Comparison of ENCODE assay signal across 25 cellular contexts in the genomic region with DNA sequence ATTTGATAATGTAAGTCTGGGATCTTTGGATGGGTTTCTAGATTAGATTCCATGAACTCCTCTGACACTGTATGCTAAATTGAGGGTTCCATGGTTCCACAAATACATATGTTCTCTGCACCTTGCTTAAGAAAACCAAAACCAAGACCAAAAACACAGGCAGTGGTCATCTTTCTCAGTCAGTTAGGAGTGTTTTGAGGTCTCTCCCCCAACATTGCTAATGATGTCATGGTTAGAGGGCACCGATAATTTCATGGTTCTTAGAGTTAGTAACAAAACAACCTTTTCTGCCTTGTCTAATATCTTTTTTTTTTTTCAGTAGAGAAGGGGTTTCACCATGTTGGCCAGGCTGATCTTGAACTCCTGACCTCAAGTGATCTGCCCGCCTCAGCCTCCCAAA. TPM values are rescaled to one million over a fixed set of nuclear protein-coding genes. Genes with fewer than 3 reads are reported as not detected.
DNase-seq lines count a peak whose midpoint lies in the region; ATAC-seq, FAIRE-seq and TF ChIP-seq lines count a peak whose summit lies in the region.
"Had no signal": no experiment of that assay in that cellular context is flagged by ENCODE, and none has a peak within 500 bp of the region (broad histone marks: within the 10 kb centered on the region; RNA-seq: fewer than 3 reads in every experiment).

No MANE protein-coding gene starts in this region.

- H3K9me3 ChIP-seq in HepG2 (ENCODE audit: low read length) (no peaks in the 10 kb centered on the region), right lobe of liver (no peaks in the 10 kb centered on the region), PC-3 (ENCODE audit: low read length) (no peaks in the 10 kb centered on the region)
- H3K9me3 ChIP-seq: gastroesophageal sphincter, transverse colon had no signal

- H3K27me3 Mint-ChIP-seq in activated T-helper 17 cell treated with anti-CD3 and anti-CD28 coated beads, Interleukin-2, amount 50 U/mL, for 72 hours, result no peaks in the 10 kb centered on the region
- H3K27me3 Mint-ChIP-seq in stimulated activated memory B cell treated with anti-CD40 and anti-IgM and Interleukin-4, amounts not matched to agents 10 μg/mL and 1 μg/mL and 100 μg/mL, for 72 hours, result no peaks in the 10 kb centered on the region
- H3K27me3 Mint-ChIP-seq: stimulated activated naive CD8-positive, alpha-beta T cell treated with anti-CD3 and anti-CD28 coated beads, Interleukin-15, Interleukin-2, amounts not matched to agents 100 ng/mL and 50 ng/mL, for 24 hours had no signal

- no peak for TF ChIP-seq RAD21 in HepG2 (CRISPR knock-in tag; IDR thresholded peaks at IDR 0.05)

- no peak for FAIRE-seq in HepG2 (lab: Jason Lieb, UNC)

- peak overlapping the region; percentile 64 for H3K27ac Mint-ChIP-seq in activated T-helper 17 cell treated with anti-CD3 and anti-CD28 coated beads, Interleukin-2, amount 50 U/mL, for 72 hours
- peak overlapping the region; percentile 60 for H3K27ac Mint-ChIP-seq in stimulated activated memory B cell treated with anti-CD40 and anti-IgM and Interleukin-4, amounts not matched to agents 10 μg/mL and 1 μg/mL and 100 μg/mL, for 72 hours
- H3K27ac Mint-ChIP-seq: GM23338; stimulated activated naive CD8-positive, alpha-beta T cell treated with anti-CD3 and anti-CD28 coated beads, Interleukin-15, Interleukin-2, amounts not matched to agents 100 ng/mL and 50 ng/mL, for 24 hours; T-helper 2 cell treated with Interferon-gamma antibody and Interleukin-4, amounts not matched to agents 5 μg/mL and 100 μg/mL, for 36 hours had no signal

- peaks cover 45% of the 10 kb centered on the region for H4K20me1 ChIP-seq in HepG2 (ENCODE audit: insufficient read depth, low read length)
- H4K20me1 ChIP-seq in PC-3 (ENCODE audit: low read length), result 0 out of 2 replicates have a peak, but pooled peaks cover 3% of the 10 kb centered on the region

- H3K4me2 ChIP-seq in HepG2 (ENCODE audit: low read depth, low read length) (no peak overlapping the region), PC-3 (ENCODE audit: low read length) (no peak overlapping the region)
- H3K4me2 ChIP-seq: GM23338, smooth muscle cell had no signal

- H3K36me3 ChIP-seq in HepG2 (replicated peaks in 1 of 2; ENCODE audit: control insufficient read depth in 1 of 2, insufficient read depth in 2 of 2, low read length in 2 of 2) (peaks cover 0 to 3% of the 10 kb centered on the region in 2 experiments; a peak in 2 of 5 replicates), right lobe of liver (no peaks in the 10 kb centered on the region), PC-3 (ENCODE audit: low read depth, low read length) (no peaks in the 10 kb centered on the region)
- H3K36me3 ChIP-seq: gastroesophageal sphincter, transverse colon had no signal

- H3K36me3 Mint-ChIP-seq in activated T-helper 17 cell treated with anti-CD3 and anti-CD28 coated beads, Interleukin-2, amount 50 U/mL, for 72 hours (ENCODE audit: low read depth), result no peaks in the 10 kb centered on the region
- H3K36me3 Mint-ChIP-seq in stimulated activated memory B cell treated with anti-CD40 and anti-IgM and Interleukin-4, amounts not matched to agents 10 μg/mL and 1 μg/mL and 100 μg/mL, for 72 hours, result peaks cover 12% of the 10 kb centered on the region

- TF ChIP-seq CTCF in HepG2 (CRISPR knock-in tag; IDR thresholded peaks at IDR 0.05), result no peak
- no peak for TF ChIP-seq CTCF in right lobe of liver (IDR thresholded peaks at IDR 0.05)
- TF ChIP-seq CTCF in PC-3 (conservative IDR thresholded peaks at IDR 0.05; ENCODE audit: low read depth, low read length), result no peak

- intact Hi-C loops in HepG2 (cut with micrococcal nuclease; ENCODE audit: unreplicated experiment) (no loop called here), right lobe of liver (cut with DNase I) (no loop called here), PC-3 (cut with micrococcal nuclease) (no loop called here)

- H2AFZ ChIP-seq in HepG2 (ENCODE audit: low read length), result no peak overlapping the region
- no peak overlapping the region for H2AFZ ChIP-seq in PC-3 (ENCODE audit: low read length)
- H2AFZ ChIP-seq: GM23338 had no signal

- TF ChIP-seq EP300 in HepG2 (IDR thresholded peaks at IDR 0.05; ENCODE audit: low read depth in 2 of 2, low read length in 2 of 2) (no peak), HepG2 (CRISPR knock-in tag; IDR thresholded peaks at IDR 0.05; ENCODE audit: borderline replicate concordance) (no peak)

- H3F3A ChIP-seq in PC-3 (ENCODE audit: low read length, unreplicated experiment), result no peaks in the 10 kb centered on the region

- WGBS in HepG2 (ENCODE audit: low lambda C conversion rate), result 95% methylated on average over 2 of the region's 2 CpGs
- WGBS in right lobe of liver (ENCODE audit: insufficient coverage, low coverage, low lambda C conversion rate, missing lambda C conversion rate), result 72% methylated on average over 2 of the region's 2 CpGs

- H3K27me3 ChIP-seq in HepG2 (ENCODE audit: control insufficient read depth in 1 of 2, insufficient read depth in 2 of 2, low read length in 2 of 2), result no peaks in the 10 kb centered on the region
- no peaks in the 10 kb centered on the region for H3K27me3 ChIP-seq in right lobe of liver
- H3K27me3 ChIP-seq in PC-3 (ENCODE audit: low read length), result no peaks in the 10 kb centered on the region
- H3K27me3 ChIP-seq: gastroesophageal sphincter, transverse colon had no signal

- BruUV-seq in HepG2 (replicated peaks; lab: Mats Ljungman, UMichigan), result no TSS peak
- no TSS peak for BruUV-seq in PC-3 (replicated peaks; lab: Mats Ljungman, UMichigan)

- no peak for ATAC-seq in HepG2
- no peak for ATAC-seq in right lobe of liver
- ATAC-seq in GM19452 (IDR thresholded peaks at IDR 0.05; ENCODE audit: unreplicated experiment), result peak; percentile 66
- peak; percentile 61 for ATAC-seq in activated T-helper 17 cell treated with anti-CD3 and anti-CD28 coated beads, Interleukin-2, amount 50 U/mL, for 72 hours (replicated peaks)
- ATAC-seq in stimulated activated memory B cell treated with anti-CD40 and anti-IgM and Interleukin-4, amounts not matched to agents 10 μg/mL and 1 μg/mL and 100 μg/mL, for 72 hours, result no peak
- ATAC-seq in PC-3, result no peak
- no peak for ATAC-seq in GM18861 (IDR thresholded peaks at IDR 0.05; ENCODE audit: unreplicated experiment)
- ATAC-seq: esophagus mucosa, gastroesophageal sphincter, GM23338 had no signal

- no peak for TF ChIP-seq POLR2A in HepG2 (IDR thresholded peaks at IDR 0.05; ENCODE audit: insufficient read depth in 1 of 2, low read depth in 2 of 2, low read length in 2 of 2)
- no peak for TF ChIP-seq POLR2A in right lobe of liver (IDR thresholded peaks at IDR 0.05)

- in situ Hi-C loops in HepG2 (cut with HindIII; ENCODE audit: extremely low pct_ligation_motif_present, low pct_unique_long_range_greater_than_20kb), result no loop called here

- H3K9me2 ChIP-seq in PC-3 (replicated peaks; ENCODE audit: low read length), result no peaks in the 10 kb centered on the region

- CTCF ChIA-PET in HepG2 (lab: Yijun Ruan, JAX; ENCODE audit: low intra/inter-chr PET ratio, low total read pairs) (no interaction called here), PC-3 (lab: Charles Lee) (no interaction called here)

- peaks cover 51% of the 10 kb centered on the region for H3K4me1 Mint-ChIP-seq in activated T-helper 17 cell treated with anti-CD3 and anti-CD28 coated beads, Interleukin-2, amount 50 U/mL, for 72 hours
- H3K4me1 Mint-ChIP-seq in stimulated activated memory B cell treated with anti-CD40 and anti-IgM and Interleukin-4, amounts not matched to agents 10 μg/mL and 1 μg/mL and 100 μg/mL, for 72 hours, result peaks cover 83% of the 10 kb centered on the region

- H3K9ac ChIP-seq in HepG2 (ENCODE audit: insufficient read depth, low read depth, low read length) (no peak overlapping the region), PC-3 (ENCODE audit: low read length) (no peak overlapping the region)

- H3K27ac ChIP-seq in HepG2 (ENCODE audit: extremely low read length, insufficient read depth, low read length) (no peak overlapping the region), right lobe of liver (no peak overlapping the region), PC-3 (ENCODE audit: low read length) (no peak overlapping the region)
- H3K27ac ChIP-seq: gastroesophageal sphincter, transverse colon had no signal

- DNase-seq in HepG2 (ENCODE audit: low spot score) (no peak), right lobe of liver (no peak), DMS153 (lab: John Stamatoyannopoulos, UW) (no peak), PC-3 (no peak)
- DNase-seq: activated effector memory CD4-positive, alpha-beta T cell treated with Interleukin-2 at 50 U/mL for 16 hours; AML-193; DMS79 treated with DMSO at 0.1 percent for 48 hours; effector CD4-positive, alpha-beta T cell; IMR-90; islet precursor cell; MM.1S; NCI-H1417 treated with DMSO at 0.1 percent for 48 hours; NCI-H524; stimulated activated CD4-positive, alpha-beta T cell treated with anti-CD3 and anti-CD28 coated beads, Interleukin-4, amount 100 ng/mL, for 1 hour; transverse colon had no signal

- POLR2A ChIA-PET in HepG2 (lab: Yijun Ruan, JAX) (no interaction called here), PC-3 (lab: Charles Lee; ENCODE audit: unreplicated experiment) (no interaction called here)

- H3K79me2 ChIP-seq in HepG2 (ENCODE audit: insufficient read depth, low read length), result peaks cover 97% of the 10 kb centered on the region
- H3K79me2 ChIP-seq in PC-3 (ENCODE audit: low read length), result peaks cover 98% of the 10 kb centered on the region

- peaks cover 18% of the 10 kb centered on the region for H3K4me1 ChIP-seq in HepG2 (ENCODE audit: insufficient read depth, low read length)
- peaks cover 0 to 17% (median 3%) of the 10 kb centered on the region in 4 donors for H3K4me1 ChIP-seq in right lobe of liver
- peaks cover 1% of the 10 kb centered on the region for H3K4me1 ChIP-seq in PC-3 (ENCODE audit: insufficient read depth, low read length)

- no peaks in the 10 kb centered on the region for H3K9me3 Mint-ChIP-seq in activated T-helper 17 cell treated with anti-CD3 and anti-CD28 coated beads, Interleukin-2, amount 50 U/mL, for 72 hours
- H3K9me3 Mint-ChIP-seq in stimulated activated memory B cell treated with anti-CD40 and anti-IgM and Interleukin-4, amounts not matched to agents 10 μg/mL and 1 μg/mL and 100 μg/mL, for 72 hours, result no peaks in the 10 kb centered on the region
- H3K9me3 Mint-ChIP-seq: GM23338; stimulated activated naive CD8-positive, alpha-beta T cell treated with anti-CD3 and anti-CD28 coated beads, Interleukin-15, Interleukin-2, amounts not matched to agents 100 ng/mL and 50 ng/mL, for 24 hours; T-helper 2 cell treated with Interferon-gamma antibody and Interleukin-4, amounts not matched to agents 5 μg/mL and 100 μg/mL, for 36 hours had no signal

- no peak overlapping the region for H3K4me3 ChIP-seq in HepG2 (replicated peaks in 1 of 3; ENCODE audit: insufficient read depth in 1 of 3, low read depth in 2 of 3, low read length in 3 of 3)
- no peak overlapping the region for H3K4me3 ChIP-seq in right lobe of liver
- H3K4me3 ChIP-seq in PC-3 (ENCODE audit: low read length), result no peak overlapping the region
- H3K4me3 ChIP-seq: gastroesophageal sphincter, GM23338, smooth muscle cell, transverse colon had no signal

- H3K4me3 Mint-ChIP-seq in activated T-helper 17 cell treated with anti-CD3 and anti-CD28 coated beads, Interleukin-2, amount 50 U/mL, for 72 hours, result peak overlapping the region; percentile 17
- no peak overlapping the region for H3K4me3 Mint-ChIP-seq in stimulated activated memory B cell treated with anti-CD40 and anti-IgM and Interleukin-4, amounts not matched to agents 10 μg/mL and 1 μg/mL and 100 μg/mL, for 72 hours
- H3K4me3 Mint-ChIP-seq: GM23338; stimulated activated naive CD8-positive, alpha-beta T cell treated with anti-CD3 and anti-CD28 coated beads, Interleukin-15, Interleukin-2, amounts not matched to agents 100 ng/mL and 50 ng/mL, for 24 hours; T-helper 2 cell treated with Interferon-gamma antibody and Interleukin-4, amounts not matched to agents 5 μg/mL and 100 μg/mL, for 36 hours had no signal

RNA-seq across cellular contexts. Expression of a gene that starts 44.5 kb away (rescaled TPM):
- 32.6 and 38.0 TPM in 2 replicates for total RNA-seq in HepG2 (2016; rRNA removed; fragmentation: Illumina TruSeq; extraction: Trizol)
- total RNA-seq in HepG2 (2016; cell fraction: cytosol; rRNA removed; fragmentation: Illumina TruSeq; extraction: Trizol; ENCODE audit: low read depth), result 41.7 TPM in 2 replicates
- 30.2 and 35.7 TPM in 2 replicates for total RNA-seq in HepG2 (2016; cell fraction: insoluble cytoplasmic fraction; rRNA removed; fragmentation: Illumina TruSeq; extraction: Trizol)
- total RNA-seq in HepG2 (2016; cell fraction: membrane; rRNA removed; fragmentation: Illumina TruSeq; extraction: Trizol), result 16.5 and 21.3 TPM in 2 replicates
- total RNA-seq in HepG2 (2016; cell fraction: nucleus; rRNA removed; fragmentation: Illumina TruSeq; extraction: Trizol), result 130 and 139 TPM in 2 replicates
- polyA plus RNA-seq in HepG2 (2011; rRNA removed), result 20.1 and 22.5 TPM in 2 replicates
- 13.6 and 13.8 TPM in 2 replicates for polyA plus RNA-seq in HepG2 (2011; cell fraction: cytosol; rRNA removed)
- 47.4 and 49.3 TPM in 2 replicates for polyA plus RNA-seq in HepG2 (2011; cell fraction: nucleus; rRNA removed)
- polyA plus RNA-seq in HepG2 (2012), result 25.2 and 26.7 TPM in 2 replicates
- 1.8 and 2.0 TPM in 2 replicates for polyA plus RNA-seq in HepG2 (2016; cell fraction: cytosol; fragmentation: Illumina TruSeq; extraction: Trizol; ENCODE audit: low read depth)
- polyA plus RNA-seq in HepG2 (2016; cell fraction: insoluble cytoplasmic fraction; fragmentation: Illumina TruSeq; extraction: Trizol; ENCODE audit: low read depth), result 27.9 and 32.0 TPM in 2 replicates
- 5.4 and 5.7 TPM in 2 replicates for polyA plus RNA-seq in HepG2 (2016; cell fraction: membrane; fragmentation: Illumina TruSeq; extraction: Trizol; ENCODE audit: low read depth)
- polyA plus RNA-seq in HepG2 (2016; cell fraction: nucleus; fragmentation: Illumina TruSeq; extraction: Trizol; ENCODE audit: insufficient read depth, low read depth), result 44.9 and 47.2 TPM in 2 replicates
- 77.4 and 128 TPM in 2 replicates for polyA minus RNA-seq in HepG2 (2011; rRNA and poly(A)+ RNA removed; ENCODE audit: low replicate concordance)
- polyA minus RNA-seq in HepG2 (2011; cell fraction: cytosol; rRNA and poly(A)+ RNA removed), result 40.2 and 55.4 TPM in 2 replicates
- 329 and 355 TPM in 2 replicates for polyA minus RNA-seq in HepG2 (2011; cell fraction: nucleus; rRNA and poly(A)+ RNA removed)
- 10 to 100 TPM; 23.2 to 35.3 (median 30.7) TPM for total RNA-seq in right lobe of liver
- total RNA-seq in activated T-helper 17 cell treated with anti-CD3 and anti-CD28 coated beads, Interleukin-2, amount 50 U/mL, for 72 hours, result 10 to 100 TPM; 66.7 to 67.3 TPM
- total RNA-seq in PC-3 (2014; rRNA removed), result 24.1 and 24.2 TPM in 2 replicates

Comparison
In these comparisons a context has a peak if more than half of its experiments do, and no peak if none do; other contexts are left out.
1. ATAC-seq: peak in GM19452 (single experiment) and activated T-helper 17 cell treated with anti-CD3 and anti-CD28 coated beads, Interleukin-2, amount 50 U/mL, for 72 hours (single experiment); none in HepG2 (single experiment), right lobe of liver (0 of 4), stimulated activated memory B cell treated with anti-CD40 and anti-IgM and Interleukin-4, amounts not matched to agents 10 μg/mL and 1 μg/mL and 100 μg/mL, for 72 hours (single experiment), PC-3 (single experiment) and GM18861 (single experiment).